ENCODE assay signal across 1 cellular context in the genomic region with DNA sequence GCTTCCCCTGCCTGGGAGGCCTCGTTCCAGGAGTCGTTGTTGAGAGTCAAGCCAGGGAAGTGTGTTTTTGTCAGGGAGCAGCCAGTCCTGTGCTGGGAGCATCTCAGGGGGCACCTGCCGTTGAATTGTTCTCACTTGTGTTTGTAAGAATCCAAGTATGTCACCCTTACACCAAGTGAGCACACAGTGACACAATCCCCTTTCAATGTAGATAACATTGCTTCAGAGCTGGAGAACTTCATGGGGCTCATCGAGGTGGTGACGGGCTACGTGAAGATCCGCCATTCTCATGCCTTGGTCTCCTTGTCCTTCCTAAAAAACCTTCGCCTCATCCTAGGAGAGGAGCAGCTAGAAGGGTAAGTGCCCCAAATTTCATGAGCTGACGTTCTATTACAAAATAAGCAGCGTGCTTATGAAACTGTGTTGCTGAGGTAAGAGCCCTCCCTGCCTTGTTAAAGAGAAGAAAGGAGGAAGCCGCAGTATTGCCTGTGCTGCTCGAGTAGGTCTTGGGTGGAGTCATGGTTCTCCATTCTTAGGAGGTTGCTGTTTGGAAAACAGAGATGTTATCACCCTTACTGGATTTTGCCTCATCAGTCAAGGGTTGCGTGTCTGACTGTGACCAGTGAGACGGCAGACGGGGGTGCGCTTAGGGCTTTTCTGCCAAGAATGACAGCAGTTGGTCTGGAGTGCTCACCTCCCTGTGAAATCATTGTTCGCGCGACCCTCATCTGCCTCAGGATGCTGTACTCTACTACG.
TF ChIP-seq lines count a peak whose summit lies in the region.

No MANE protein-coding gene starts in this region.

TF ChIP-seq in K562, 482 proteins besides CTCF, POLR2A, EP300 and RAD21 (continued from another document):
- TF ChIP-seq, protein P1, sequence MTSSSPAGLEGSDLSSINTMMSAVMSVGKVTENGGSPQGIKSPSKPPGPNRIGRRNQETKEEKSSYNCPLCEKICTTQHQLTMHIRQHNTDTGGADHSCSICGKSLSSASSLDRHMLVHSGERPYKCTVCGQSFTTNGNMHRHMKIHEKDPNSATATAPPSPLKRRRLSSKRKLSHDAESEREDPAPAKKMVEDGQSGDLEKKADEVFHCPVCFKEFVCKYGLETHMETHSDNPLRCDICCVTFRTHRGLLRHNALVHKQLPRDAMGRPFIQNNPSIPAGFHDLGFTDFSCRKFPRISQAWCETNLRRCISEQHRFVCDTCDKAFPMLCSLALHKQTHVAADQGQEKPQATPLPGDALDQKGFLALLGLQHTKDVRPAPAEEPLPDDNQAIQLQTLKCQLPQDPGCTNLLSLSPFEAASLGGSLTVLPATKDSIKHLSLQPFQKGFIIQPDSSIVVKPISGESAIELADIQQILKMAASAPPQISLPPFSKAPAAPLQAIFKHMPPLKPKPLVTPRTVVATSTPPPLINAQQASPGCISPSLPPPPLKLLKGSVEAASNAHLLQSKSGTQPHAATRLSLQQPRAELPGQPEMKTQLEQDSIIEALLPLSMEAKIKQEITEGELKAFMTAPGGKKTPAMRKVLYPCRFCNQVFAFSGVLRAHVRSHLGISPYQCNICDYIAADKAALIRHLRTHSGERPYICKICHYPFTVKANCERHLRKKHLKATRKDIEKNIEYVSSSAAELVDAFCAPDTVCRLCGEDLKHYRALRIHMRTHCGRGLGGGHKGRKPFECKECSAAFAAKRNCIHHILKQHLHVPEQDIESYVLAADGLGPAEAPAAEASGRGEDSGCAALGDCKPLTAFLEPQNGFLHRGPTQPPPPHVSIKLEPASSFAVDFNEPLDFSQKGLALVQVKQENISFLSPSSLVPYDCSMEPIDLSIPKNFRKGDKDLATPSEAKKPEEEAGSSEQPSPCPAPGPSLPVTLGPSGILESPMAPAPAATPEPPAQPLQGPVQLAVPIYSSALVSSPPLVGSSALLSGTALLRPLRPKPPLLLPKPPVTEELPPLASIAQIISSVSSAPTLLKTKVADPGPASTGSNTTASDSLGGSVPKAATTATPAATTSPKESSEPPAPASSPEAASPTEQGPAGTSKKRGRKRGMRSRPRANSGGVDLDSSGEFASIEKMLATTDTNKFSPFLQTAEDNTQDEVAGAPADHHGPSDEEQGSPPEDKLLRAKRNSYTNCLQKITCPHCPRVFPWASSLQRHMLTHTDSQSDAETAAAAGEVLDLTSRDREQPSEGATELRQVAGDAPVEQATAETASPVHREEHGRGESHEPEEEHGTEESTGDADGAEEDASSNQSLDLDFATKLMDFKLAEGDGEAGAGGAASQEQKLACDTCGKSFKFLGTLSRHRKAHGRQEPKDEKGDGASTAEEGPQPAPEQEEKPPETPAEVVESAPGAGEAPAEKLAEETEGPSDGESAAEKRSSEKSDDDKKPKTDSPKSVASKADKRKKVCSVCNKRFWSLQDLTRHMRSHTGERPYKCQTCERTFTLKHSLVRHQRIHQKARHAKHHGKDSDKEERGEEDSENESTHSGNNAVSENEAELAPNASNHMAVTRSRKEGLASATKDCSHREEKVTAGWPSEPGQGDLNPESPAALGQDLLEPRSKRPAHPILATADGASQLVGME (CRISPR knock-in tag; IDR thresholded peaks at IDR 0.05), result no peak
- TF ChIP-seq ZNF184 (CRISPR knock-in tag; IDR thresholded peaks at IDR 0.05) (no peak), C11orf30 (IDR thresholded peaks at IDR 0.05; ENCODE audit: low read depth) (no peak), HMGN3 (IDR thresholded peaks at IDR 0.05; ENCODE audit: borderline replicate concordance, extremely low read depth, insufficient read length, low read depth, low read length) (no peak), CREM (IDR thresholded peaks at IDR 0.05; ENCODE audit: low read depth) (0 out of 2 replicates have a peak, but pooled peaks have one; percentile 6), MEIS2 (IDR thresholded peaks at IDR 0.05; ENCODE audit: partially characterized antibody) (peak; percentile 4), SP1 (CRISPR knock-in tag; IDR thresholded peaks at IDR 0.05) (no peak), ZEB2 (IDR thresholded peaks at IDR 0.05) (no peak), CCAR2 (IDR thresholded peaks at IDR 0.05; ENCODE audit: low read depth, low read length) (no peak), MTA2 (IDR thresholded peaks at IDR 0.05; ENCODE audit: low read depth) (no peak), CEBPB (tag; IDR thresholded peaks at IDR 0.05) (no peak), MTA1 (IDR thresholded peaks at IDR 0.05; ENCODE audit: borderline replicate concordance) (no peak), NCOR1 (IDR thresholded peaks at IDR 0.05) (no peak), POLR2G (IDR thresholded peaks at IDR 0.05; ENCODE audit: low read depth, low read length) (no peak), DPF2 (IDR thresholded peaks at IDR 0.05) (no peak), BDP1 (IDR thresholded peaks at IDR 0.05; ENCODE audit: insufficient read depth, insufficient read length) (no peak), ZNF785 (CRISPR knock-in tag; IDR thresholded peaks at IDR 0.05) (no peak), ZNF408 (CRISPR knock-in tag; IDR thresholded peaks at IDR 0.05; ENCODE audit: low read depth) (no peak), MCM5 (IDR thresholded peaks at IDR 0.05; ENCODE audit: low read depth) (no peak), PTTG1 (tag; IDR thresholded peaks at IDR 0.05; ENCODE audit: low read depth) (no peak), ZNF253 (CRISPR knock-in tag; conservative IDR thresholded peaks at IDR 0.05) (no peak), NR2C2 (CRISPR knock-in tag; IDR thresholded peaks at IDR 0.05) (no peak), NR2C2 (tag; IDR thresholded peaks at IDR 0.05) (peak; percentile 15; the same call in 1 of the 2 replicates), NFIC (IDR thresholded peaks at IDR 0.05) (no peak), CEBPG (CRISPR knock-in tag; IDR thresholded peaks at IDR 0.05) (no peak), CEBPG (tag; conservative IDR thresholded peaks at IDR 0.05 in 1 of 2, IDR thresholded peaks at IDR 0.05 in 1 of 2) (peak in 1 of 2 experiments; percentile 61; a peak in 3 of 4 replicates)
- TF ChIP-seq, protein P2, sequence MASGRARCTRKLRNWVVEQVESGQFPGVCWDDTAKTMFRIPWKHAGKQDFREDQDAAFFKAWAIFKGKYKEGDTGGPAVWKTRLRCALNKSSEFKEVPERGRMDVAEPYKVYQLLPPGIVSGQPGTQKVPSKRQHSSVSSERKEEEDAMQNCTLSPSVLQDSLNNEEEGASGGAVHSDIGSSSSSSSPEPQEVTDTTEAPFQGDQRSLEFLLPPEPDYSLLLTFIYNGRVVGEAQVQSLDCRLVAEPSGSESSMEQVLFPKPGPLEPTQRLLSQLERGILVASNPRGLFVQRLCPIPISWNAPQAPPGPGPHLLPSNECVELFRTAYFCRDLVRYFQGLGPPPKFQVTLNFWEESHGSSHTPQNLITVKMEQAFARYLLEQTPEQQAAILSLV (tag; IDR thresholded peaks at IDR 0.05), result no peak
- TF ChIP-seq, protein P3, sequence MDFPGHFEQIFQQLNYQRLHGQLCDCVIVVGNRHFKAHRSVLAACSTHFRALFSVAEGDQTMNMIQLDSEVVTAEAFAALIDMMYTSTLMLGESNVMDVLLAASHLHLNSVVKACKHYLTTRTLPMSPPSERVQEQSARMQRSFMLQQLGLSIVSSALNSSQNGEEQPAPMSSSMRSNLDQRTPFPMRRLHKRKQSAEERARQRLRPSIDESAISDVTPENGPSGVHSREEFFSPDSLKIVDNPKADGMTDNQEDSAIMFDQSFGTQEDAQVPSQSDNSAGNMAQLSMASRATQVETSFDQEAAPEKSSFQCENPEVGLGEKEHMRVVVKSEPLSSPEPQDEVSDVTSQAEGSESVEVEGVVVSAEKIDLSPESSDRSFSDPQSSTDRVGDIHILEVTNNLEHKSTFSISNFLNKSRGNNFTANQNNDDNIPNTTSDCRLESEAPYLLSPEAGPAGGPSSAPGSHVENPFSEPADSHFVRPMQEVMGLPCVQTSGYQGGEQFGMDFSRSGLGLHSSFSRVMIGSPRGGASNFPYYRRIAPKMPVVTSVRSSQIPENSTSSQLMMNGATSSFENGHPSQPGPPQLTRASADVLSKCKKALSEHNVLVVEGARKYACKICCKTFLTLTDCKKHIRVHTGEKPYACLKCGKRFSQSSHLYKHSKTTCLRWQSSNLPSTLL (IDR thresholded peaks at IDR 0.05), result no peak
- TF ChIP-seq, protein P4, sequence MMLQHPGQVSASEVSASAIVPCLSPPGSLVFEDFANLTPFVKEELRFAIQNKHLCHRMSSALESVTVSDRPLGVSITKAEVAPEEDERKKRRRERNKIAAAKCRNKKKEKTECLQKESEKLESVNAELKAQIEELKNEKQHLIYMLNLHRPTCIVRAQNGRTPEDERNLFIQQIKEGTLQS (IDR thresholded peaks at IDR 0.05), result peak; percentile 22; the same call in 1 of the 2 replicates
- TF ChIP-seq, protein P4 (CRISPR knock-in tag; conservative IDR thresholded peaks at IDR 0.05), result no peak
- TF ChIP-seq, protein P5, sequence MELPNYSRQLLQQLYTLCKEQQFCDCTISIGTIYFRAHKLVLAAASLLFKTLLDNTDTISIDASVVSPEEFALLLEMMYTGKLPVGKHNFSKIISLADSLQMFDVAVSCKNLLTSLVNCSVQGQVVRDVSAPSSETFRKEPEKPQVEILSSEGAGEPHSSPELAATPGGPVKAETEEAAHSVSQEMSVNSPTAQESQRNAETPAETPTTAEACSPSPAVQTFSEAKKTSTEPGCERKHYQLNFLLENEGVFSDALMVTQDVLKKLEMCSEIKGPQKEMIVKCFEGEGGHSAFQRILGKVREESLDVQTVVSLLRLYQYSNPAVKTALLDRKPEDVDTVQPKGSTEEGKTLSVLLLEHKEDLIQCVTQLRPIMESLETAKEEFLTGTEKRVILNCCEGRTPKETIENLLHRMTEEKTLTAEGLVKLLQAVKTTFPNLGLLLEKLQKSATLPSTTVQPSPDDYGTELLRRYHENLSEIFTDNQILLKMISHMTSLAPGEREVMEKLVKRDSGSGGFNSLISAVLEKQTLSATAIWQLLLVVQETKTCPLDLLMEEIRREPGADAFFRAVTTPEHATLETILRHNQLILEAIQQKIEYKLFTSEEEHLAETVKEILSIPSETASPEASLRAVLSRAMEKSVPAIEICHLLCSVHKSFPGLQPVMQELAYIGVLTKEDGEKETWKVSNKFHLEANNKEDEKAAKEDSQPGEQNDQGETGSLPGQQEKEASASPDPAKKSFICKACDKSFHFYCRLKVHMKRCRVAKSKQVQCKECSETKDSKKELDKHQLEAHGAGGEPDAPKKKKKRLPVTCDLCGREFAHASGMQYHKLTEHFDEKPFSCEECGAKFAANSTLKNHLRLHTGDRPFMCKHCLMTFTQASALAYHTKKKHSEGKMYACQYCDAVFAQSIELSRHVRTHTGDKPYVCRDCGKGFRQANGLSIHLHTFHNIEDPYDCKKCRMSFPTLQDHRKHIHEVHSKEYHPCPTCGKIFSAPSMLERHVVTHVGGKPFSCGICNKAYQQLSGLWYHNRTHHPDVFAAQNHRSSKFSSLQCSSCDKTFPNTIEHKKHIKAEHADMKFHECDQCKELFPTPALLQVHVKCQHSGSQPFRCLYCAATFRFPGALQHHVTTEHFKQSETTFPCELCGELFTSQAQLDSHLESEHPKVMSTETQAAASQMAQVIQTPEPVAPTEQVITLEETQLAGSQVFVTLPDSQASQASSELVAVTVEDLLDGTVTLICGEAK (IDR thresholded peaks at IDR 0.05), result no peak
- TF ChIP-seq, protein P5 (CRISPR knock-in tag; IDR thresholded peaks at IDR 0.05), result no peak
